1 cellular context compared by ENCODE assay signal in genomic region chr6:157092736-157093135, GRCh38.
TF ChIP-seq lines count a peak whose summit lies in the region.

No MANE protein-coding gene starts in this region.

TF ChIP-seq in SK-N-SH treated with all-trans-retinoic acid at 6 μM for 48 hours, 23 proteins besides CTCF, POLR2A, EP300 and RAD21 (continued from another document):
- TF ChIP-seq, protein P1, sequence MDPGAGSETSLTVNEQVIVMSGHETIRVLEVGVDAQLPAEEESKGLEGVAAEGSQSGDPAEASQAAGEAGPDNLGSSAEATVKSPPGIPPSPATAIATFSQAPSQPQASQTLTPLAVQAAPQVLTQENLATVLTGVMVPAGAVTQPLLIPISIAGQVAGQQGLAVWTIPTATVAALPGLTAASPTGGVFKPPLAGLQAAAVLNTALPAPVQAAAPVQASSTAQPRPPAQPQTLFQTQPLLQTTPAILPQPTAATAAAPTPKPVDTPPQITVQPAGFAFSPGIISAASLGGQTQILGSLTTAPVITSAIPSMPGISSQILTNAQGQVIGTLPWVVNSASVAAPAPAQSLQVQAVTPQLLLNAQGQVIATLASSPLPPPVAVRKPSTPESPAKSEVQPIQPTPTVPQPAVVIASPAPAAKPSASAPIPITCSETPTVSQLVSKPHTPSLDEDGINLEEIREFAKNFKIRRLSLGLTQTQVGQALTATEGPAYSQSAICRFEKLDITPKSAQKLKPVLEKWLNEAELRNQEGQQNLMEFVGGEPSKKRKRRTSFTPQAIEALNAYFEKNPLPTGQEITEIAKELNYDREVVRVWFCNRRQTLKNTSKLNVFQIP (CRISPR knock-in tag; IDR thresholded peaks at IDR 0.05; ENCODE audit: borderline replicate concordance, low read depth) = no peak
- no peak for TF ChIP-seq TOX (CRISPR knock-in tag; IDR thresholded peaks at IDR 0.05; ENCODE audit: borderline replicate concordance)
- TF ChIP-seq OSR1 (CRISPR knock-in tag; IDR thresholded peaks at IDR 0.05) = no peak
